8 cellular contexts compared by ENCODE assay signal in genomic region chr15:48177383-48177874, GRCh38. TPM values are rescaled to one million over a fixed set of nuclear protein-coding genes. Genes with fewer than 3 reads are reported as not detected.
DNase-seq lines count a peak whose midpoint lies in the region; ATAC-seq, FAIRE-seq and TF ChIP-seq lines count a peak whose summit lies in the region.

No MANE protein-coding gene starts in this region.

- no peaks in the 10 kb centered on the region for H3K27me3 ChIP-seq in ACC112 (ENCODE audit: insufficient read depth, low read length)

- peaks cover 13% of the 10 kb centered on the region for H3K36me3 Mint-ChIP-seq in activated CD8-positive, alpha-beta T cell treated with anti-CD3 and anti-CD28 coated beads for 36 hours (ENCODE audit: low read depth)

- H3K36me3 ChIP-seq in ACC112 (ENCODE audit: insufficient read depth, low read length) = peaks cover 8% of the 10 kb centered on the region; the same call in 1 of the 2 replicates

- CTCF ChIA-PET in activated CD8-positive, alpha-beta T cell treated with anti-CD3 and anti-CD28 coated beads for 36 hours (lab: Charles Lee) = interaction anchor here (0.8 to 2.8 kb wide), 2 partner anchors 9 to 109 kb away, joined by 3 to 5 read pairs; no protein-coding TSS in a partner anchor

- TF ChIP-seq POLR2A in GM12891 (IDR thresholded peaks at IDR 0.05; ENCODE audit: low read depth, low read length) = no peak

- peak overlapping the region; percentile 83 for H3K27ac Mint-ChIP-seq in activated CD8-positive, alpha-beta T cell treated with anti-CD3 and anti-CD28 coated beads for 36 hours

- ATAC-seq in HG02759 (IDR thresholded peaks at IDR 0.05; ENCODE audit: unreplicated experiment) = peak; percentile 65
- ATAC-seq in activated CD8-positive, alpha-beta T cell treated with anti-CD3 and anti-CD28 coated beads for 36 hours = peak; percentile 62

- H3K79me2 ChIP-seq in ACC112 (ENCODE audit: control insufficient read depth, insufficient read depth, low read length, unreplicated experiment) = peaks cover 15% of the 10 kb centered on the region

- peaks cover 8% of the 10 kb centered on the region for H3K9me3 Mint-ChIP-seq in activated CD8-positive, alpha-beta T cell treated with anti-CD3 and anti-CD28 coated beads for 36 hours

- peak overlapping the region; percentile 99 for H2AFZ ChIP-seq in ACC112 (ENCODE audit: low read length, unreplicated experiment)

- H3K4me3 ChIP-seq in ACC112 (ENCODE audit: low read depth, low read length) = peak overlapping the region; percentile 93

- peaks cover 29% of the 10 kb centered on the region for H3K4me1 Mint-ChIP-seq in activated CD8-positive, alpha-beta T cell treated with anti-CD3 and anti-CD28 coated beads for 36 hours (ENCODE audit: low read depth)

- intact Hi-C loops in activated CD8-positive, alpha-beta T cell treated with anti-CD3 and anti-CD28 coated beads for 36 hours (cut with micrococcal nuclease) = no loop called here

- peaks cover 12% of the 10 kb centered on the region for H3K4me1 ChIP-seq in ACC112 (ENCODE audit: control insufficient read depth, insufficient read depth, low read length, unreplicated experiment)

- peak overlapping the region; percentile 85 for H3K4me3 Mint-ChIP-seq in activated CD8-positive, alpha-beta T cell treated with anti-CD3 and anti-CD28 coated beads for 36 hours

- DNase-seq in GM12891 (ENCODE audit: insufficient read length, low spot score) (no peak), NCI-H1417 treated with DMSO at 0.1 percent for 48 hours (lab: John Stamatoyannopoulos, UW) (peak; percentile 3), frontal cortex (ENCODE audit: low spot score in 2 of 2) (peak; percentile 14), non-pigmented ciliary epithelial cell (ENCODE audit: low read depth) (peak; percentile 27)
- peak; percentile 16 for DNase-seq in activated CD8-positive, alpha-beta T cell treated with anti-CD3 and anti-CD28 coated beads for 36 hours
- no peak for DNase-seq in stimulated activated CD4-positive, alpha-beta T cell treated with anti-CD3 and anti-CD28 coated beads, Interleukin-2, amount 100 ng/mL, for 24 hours

- no peak for TF ChIP-seq CTCF in activated CD8-positive, alpha-beta T cell treated with anti-CD3 and anti-CD28 coated beads for 36 hours (IDR thresholded peaks at IDR 0.05)

- FAIRE-seq in GM12891 (lab: Jason Lieb, UNC) (peak; percentile 79), frontal cortex (lab: Jason Lieb, UNC) (no peak)

- peaks cover 10% of the 10 kb centered on the region for H3K27me3 Mint-ChIP-seq in activated CD8-positive, alpha-beta T cell treated with anti-CD3 and anti-CD28 coated beads for 36 hours

- H3K27ac ChIP-seq in ACC112 (ENCODE audit: low read depth, low read length) = peak overlapping the region; percentile 43; the same call in 1 of the 2 replicates

- POLR2A ChIA-PET in activated CD8-positive, alpha-beta T cell treated with anti-CD3 and anti-CD28 coated beads for 36 hours (lab: Charles Lee) = interaction anchor here (0.7 kb wide), 1 partner anchor 45 kb away, joined by 3 read pairs; no protein-coding TSS in a partner anchor

TF ChIP-seq in GM12891, 5 proteins besides CTCF, POLR2A, EP300 and RAD21:
- TF ChIP-seq POLR2AphosphoS5 (IDR thresholded peaks at IDR 0.05; ENCODE audit: low read depth, low read length) = no peak
- no peak for TF ChIP-seq TAF1 (IDR thresholded peaks at IDR 0.05; ENCODE audit: low read depth, low read length)
- TF ChIP-seq PAX5 (IDR thresholded peaks at IDR 0.05; ENCODE audit: insufficient read depth, low read length, severe bottlenecking) = no peak
- no peak for TF ChIP-seq POU2F2 (IDR thresholded peaks at IDR 0.05; ENCODE audit: low read depth, low read length)
- no peak for TF ChIP-seq SPI1 (IDR thresholded peaks at IDR 0.05; ENCODE audit: low read depth, low read length)

RNA-seq across cellular contexts. Expression of gene MYEF2, which starts 0.7 kb away (rescaled TPM):
- 17.7 TPM for polyA plus RNA-seq in GM12891 (2012; ENCODE audit: low read depth, missing spikeins)
- total RNA-seq in activated CD8-positive, alpha-beta T cell treated with anti-CD3 and anti-CD28 coated beads for 36 hours = 10 to 100 TPM; 25.7 to 26.6 TPM
- total RNA-seq in frontal cortex = 117 TPM

RNA-seq across cellular contexts. Expression of gene CTXN2, which starts 14.0 kb away (rescaled TPM):
- polyA plus RNA-seq in GM12891 (2012; ENCODE audit: low read depth, missing spikeins) = not detected
- total RNA-seq in activated CD8-positive, alpha-beta T cell treated with anti-CD3 and anti-CD28 coated beads for 36 hours = not detected
- 0.82 TPM for total RNA-seq in frontal cortex

RNA-seq across cellular contexts. Expression of gene SLC12A1, which starts 28.7 kb away (rescaled TPM):
- polyA plus RNA-seq in GM12891 (2012; ENCODE audit: low read depth, missing spikeins) = 0.01 TPM
- total RNA-seq in activated CD8-positive, alpha-beta T cell treated with anti-CD3 and anti-CD28 coated beads for 36 hours = not detected
- 1.6 TPM for total RNA-seq in frontal cortex

RNA-seq across cellular contexts. Expression of gene SLC24A5, which starts 56.6 kb away (rescaled TPM):
- not detected for polyA plus RNA-seq in GM12891 (2012; ENCODE audit: low read depth, missing spikeins)
- not detected for total RNA-seq in activated CD8-positive, alpha-beta T cell treated with anti-CD3 and anti-CD28 coated beads for 36 hours
- 0.41 TPM for total RNA-seq in frontal cortex

Comparison
In these comparisons a context has a peak if more than half of its experiments do, and no peak if none do; other contexts are left out.
1. DNase-seq: peak in NCI-H1417 treated with DMSO at 0.1 percent for 48 hours (single experiment), activated CD8-positive, alpha-beta T cell treated with anti-CD3 and anti-CD28 coated beads for 36 hours (single experiment), frontal cortex (2 of 2) and non-pigmented ciliary epithelial cell (single experiment); none in GM12891 (single experiment) and stimulated activated CD4-positive, alpha-beta T cell treated with anti-CD3 and anti-CD28 coated beads, Interleukin-2, amount 100 ng/mL, for 24 hours (0 of 2).